In the genomic region with DNA sequence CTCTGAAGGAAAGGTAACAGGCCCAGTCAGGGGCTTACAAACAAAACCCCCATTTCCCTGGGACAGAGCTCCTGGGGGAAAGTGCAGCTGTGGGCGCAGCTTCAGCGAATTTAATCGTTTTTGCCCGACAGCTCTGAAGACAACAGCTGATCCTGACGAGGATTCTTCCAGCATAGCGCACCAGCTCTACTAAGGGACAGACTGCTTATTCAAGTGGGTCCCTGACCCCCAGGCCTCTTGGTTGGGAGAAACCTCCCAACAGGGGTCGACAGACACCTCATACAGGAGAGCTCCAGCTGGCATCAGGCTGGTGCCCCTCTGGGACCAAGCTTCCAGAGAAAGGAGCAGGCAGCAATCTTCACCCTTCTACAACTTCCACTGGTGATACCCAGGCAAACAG, we compare ENCODE assay signal across 36 cellular contexts.
DNase-seq lines count a peak whose midpoint lies in the region; ATAC-seq, FAIRE-seq and TF ChIP-seq lines count a peak whose summit lies in the region.
"Had no signal": no experiment of that assay in that cellular context is flagged by ENCODE, and none has a peak within 500 bp of the region (broad histone marks: within the 10 kb centered on the region; RNA-seq: fewer than 3 reads in every experiment).

No MANE protein-coding gene starts in this region.

- no peak overlapping the region for H3K27ac Mint-ChIP-seq in chondrocyte (ENCODE audit: unreplicated experiment)
- no peak overlapping the region for H3K27ac Mint-ChIP-seq in osteocyte (ENCODE audit: unreplicated experiment)
- H3K27ac Mint-ChIP-seq: B cell; CD14-positive monocyte; CD4-positive, alpha-beta memory T cell; CD4-positive, alpha-beta T cell; CD4-positive, CD25-positive, alpha-beta regulatory T cell; CD8-positive, alpha-beta memory T cell; CD8-positive, alpha-beta T cell had no signal

- H3K27ac ChIP-seq in left ventricle myocardium inferior (replicated peaks) (no peak overlapping the region), kidney (ENCODE audit: low read depth in 2 of 2, low read length in 2 of 2) (no peak overlapping the region), MM.1S (ENCODE audit: low read length) (no peak overlapping the region)
- H3K27ac ChIP-seq in effector memory CD4-positive, alpha-beta T cell (ENCODE audit: insufficient read depth, low read length, poor library complexity, severe bottlenecking) = no peak overlapping the region
- H3K27ac ChIP-seq: 22Rv1; A549; BLaER1; BLaER1 treated with 17β-estradiol and CSF1 and Interleukin-3, amounts not matched to agents 10 nM and 100 nM; C4-2B had no signal

- no peaks in the 10 kb centered on the region for H4K20me1 ChIP-seq in MM.1S (ENCODE audit: insufficient read depth, low read length)
- H4K20me1 ChIP-seq: BLaER1; BLaER1 treated with 17β-estradiol and CSF1 and Interleukin-3, amounts not matched to agents 10 nM and 100 nM had no signal

- no peak overlapping the region for H3K4me3 ChIP-seq in left ventricle myocardium inferior
- no peak overlapping the region for H3K4me3 ChIP-seq in kidney (ENCODE audit: low read length in 2 of 2)
- H3K4me3 ChIP-seq in effector memory CD4-positive, alpha-beta T cell (ENCODE audit: insufficient read depth, low read depth, low read length, poor library complexity, severe bottlenecking) = no peak overlapping the region
- no peak overlapping the region for H3K4me3 ChIP-seq in MM.1S (ENCODE audit: low read length)
- H3K4me3 ChIP-seq: A549; BLaER1; BLaER1 treated with 17β-estradiol and CSF1 and Interleukin-3, amounts not matched to agents 10 nM and 100 nM had no signal

- H3K36me3 ChIP-seq in left ventricle myocardium inferior = no peaks in the 10 kb centered on the region
- no peaks in the 10 kb centered on the region for H3K36me3 ChIP-seq in kidney (ENCODE audit: control insufficient read depth in 1 of 2, insufficient read depth in 2 of 2, low read length in 2 of 2)
- no peaks in the 10 kb centered on the region for H3K36me3 ChIP-seq in effector memory CD4-positive, alpha-beta T cell (ENCODE audit: control insufficient read depth, insufficient read depth, low read length)
- H3K36me3 ChIP-seq in MM.1S (replicated peaks; ENCODE audit: insufficient read depth, low read length) = no peaks in the 10 kb centered on the region
- H3K36me3 ChIP-seq: BE2C; BLaER1; BLaER1 treated with 17β-estradiol and CSF1 and Interleukin-3, amounts not matched to agents 10 nM and 100 nM had no signal

- no peaks in the 10 kb centered on the region for H3K9me2 ChIP-seq in MM.1S (replicated peaks; ENCODE audit: insufficient read depth, low read length)

- no peak overlapping the region for H2AFZ ChIP-seq in MM.1S (ENCODE audit: low read length)

- no peaks in the 10 kb centered on the region for H3K79me2 ChIP-seq in MM.1S (ENCODE audit: low read length)

- H3K9ac ChIP-seq in kidney (ENCODE audit: low read length in 2 of 2) = no peak overlapping the region
- no peak overlapping the region for H3K9ac ChIP-seq in MM.1S (ENCODE audit: low read length)
- H3K9ac ChIP-seq: BLaER1; BLaER1 treated with 17β-estradiol and CSF1 and Interleukin-3, amounts not matched to agents 10 nM and 100 nM had no signal

- DNase-seq in Right ventricle myocardium inferior (ENCODE audit: missing footprints) (peak; percentile 31), left ventricle myocardium inferior (no peak), chondrocyte (ENCODE audit: low spot score) (peak; percentile 52), kidney (peak; percentile 35), osteocyte (ENCODE audit: extremely low spot score, unreplicated experiment) (peak; percentile 60), MM.1S (no peak)
- DNase-seq in effector memory CD4-positive, alpha-beta T cell = no peak
- DNase-seq: 8988T; ACHN; AML-193; BE2C; C1 segment of cervical spinal cord; Caco-2; Calu3; CD4-positive, alpha-beta memory T cell; CD4-positive, alpha-beta T cell; CD4-positive, CD25-positive, alpha-beta regulatory T cell; CD8-positive, alpha-beta memory T cell; COR-L47; DMS 273 treated with DMSO at 0.1 percent for 48 hours; DMS153; DMS53; DMS79; DMS79 treated with DMSO at 0.1 percent for 48 hours; DND-41; EL had no signal

- H3K36me3 Mint-ChIP-seq in chondrocyte (ENCODE audit: low read depth) (no peaks in the 10 kb centered on the region), osteocyte (ENCODE audit: unreplicated experiment) (no peaks in the 10 kb centered on the region)
- H3K36me3 Mint-ChIP-seq: CD14-positive monocyte; CD4-positive, alpha-beta memory T cell; CD4-positive, CD25-positive, alpha-beta regulatory T cell; CD8-positive, alpha-beta memory T cell; CD8-positive, alpha-beta T cell had no signal

- H3K4me3 Mint-ChIP-seq in chondrocyte (ENCODE audit: unreplicated experiment) (no peak overlapping the region), osteocyte (ENCODE audit: unreplicated experiment) (no peak overlapping the region)
- H3K4me3 Mint-ChIP-seq: B cell; CD14-positive monocyte; CD4-positive, alpha-beta memory T cell; CD4-positive, alpha-beta T cell; CD4-positive, CD25-positive, alpha-beta regulatory T cell; CD8-positive, alpha-beta memory T cell; CD8-positive, alpha-beta T cell had no signal

- no peak overlapping the region for H3K4me2 ChIP-seq in MM.1S (ENCODE audit: low read depth, low read length)
- H3K4me2 ChIP-seq: A549; BLaER1; BLaER1 treated with 17β-estradiol and CSF1 and Interleukin-3, amounts not matched to agents 10 nM and 100 nM had no signal

- H3K27me3 Mint-ChIP-seq in chondrocyte (ENCODE audit: low read depth) = no peaks in the 10 kb centered on the region
- no peaks in the 10 kb centered on the region for H3K27me3 Mint-ChIP-seq in osteocyte (ENCODE audit: unreplicated experiment)
- H3K27me3 Mint-ChIP-seq: B cell; CD4-positive, alpha-beta memory T cell; CD4-positive, alpha-beta T cell; CD4-positive, CD25-positive, alpha-beta regulatory T cell; CD8-positive, alpha-beta memory T cell had no signal

- no peak for ATAC-seq in Right ventricle myocardium inferior
- ATAC-seq in HG02623 (IDR thresholded peaks at IDR 0.05; ENCODE audit: unreplicated experiment) = no peak
- ATAC-seq: A549; CD8-positive, alpha-beta T cell had no signal

- no peaks in the 10 kb centered on the region for H3F3A ChIP-seq in MM.1S (ENCODE audit: insufficient read depth, low read length)

- no peak for TF ChIP-seq CTCF in left ventricle myocardium inferior (IDR thresholded peaks at IDR 0.05; ENCODE audit: borderline replicate concordance)
- TF ChIP-seq CTCF in chondrocyte (IDR thresholded peaks at IDR 0.05) = no peak
- TF ChIP-seq CTCF in kidney (IDR thresholded peaks at IDR 0.05; ENCODE audit: borderline replicate concordance, extremely low read depth, insufficient read depth) = no peak
- TF ChIP-seq CTCF in osteocyte (IDR thresholded peaks at IDR 0.05) = no peak
- no peak for TF ChIP-seq CTCF in MM.1S (IDR thresholded peaks at IDR 0.05; ENCODE audit: low read length)

- H3K9me3 ChIP-seq in left ventricle myocardium inferior (replicated peaks) = no peaks in the 10 kb centered on the region
- H3K9me3 ChIP-seq in kidney (ENCODE audit: control insufficient read depth in 1 of 2, low read length in 2 of 2) = no peaks in the 10 kb centered on the region
- H3K9me3 ChIP-seq in effector memory CD4-positive, alpha-beta T cell (ENCODE audit: control insufficient read depth, low read length) = no peaks in the 10 kb centered on the region
- H3K9me3 ChIP-seq in MM.1S (replicated peaks; ENCODE audit: insufficient read depth, low read length) = no peaks in the 10 kb centered on the region
- H3K9me3 ChIP-seq: A549, BE2C, Caco-2 had no signal

- no peaks in the 10 kb centered on the region for H3K27me3 ChIP-seq in left ventricle myocardium inferior (ENCODE audit: low read depth)
- H3K27me3 ChIP-seq in effector memory CD4-positive, alpha-beta T cell (replicated peaks; ENCODE audit: control insufficient read depth, insufficient read depth, low read length, poor library complexity, severe bottlenecking) = no peaks in the 10 kb centered on the region
- no peaks in the 10 kb centered on the region for H3K27me3 ChIP-seq in MM.1S (replicated peaks; ENCODE audit: insufficient read depth, low read length)
- H3K27me3 ChIP-seq: BE2C had no signal

- H3K9me3 Mint-ChIP-seq in chondrocyte (ENCODE audit: low read depth) (peaks cover 32% of the 10 kb centered on the region), osteocyte (ENCODE audit: unreplicated experiment) (peaks cover 32% of the 10 kb centered on the region)

- H3K4me1 Mint-ChIP-seq in chondrocyte (ENCODE audit: low read depth) (no peaks in the 10 kb centered on the region), osteocyte (ENCODE audit: unreplicated experiment) (no peaks in the 10 kb centered on the region)
- H3K4me1 Mint-ChIP-seq: B cell; CD14-positive monocyte; CD4-positive, alpha-beta memory T cell; CD4-positive, CD25-positive, alpha-beta regulatory T cell; CD8-positive, alpha-beta memory T cell had no signal

- no peaks in the 10 kb centered on the region for H3K4me1 ChIP-seq in left ventricle myocardium inferior
- no peaks in the 10 kb centered on the region for H3K4me1 ChIP-seq in kidney (ENCODE audit: control insufficient read depth in 1 of 2, insufficient read depth in 1 of 2, low read depth in 1 of 2, low read length in 2 of 2)
- no peaks in the 10 kb centered on the region for H3K4me1 ChIP-seq in effector memory CD4-positive, alpha-beta T cell (ENCODE audit: control insufficient read depth, insufficient read depth, low read length, poor library complexity, severe bottlenecking)
- H3K4me1 ChIP-seq in MM.1S (ENCODE audit: low read length) = no peaks in the 10 kb centered on the region
- H3K4me1 ChIP-seq: A549; BE2C; BLaER1; BLaER1 treated with 17β-estradiol and CSF1 and Interleukin-3, amounts not matched to agents 10 nM and 100 nM; Caco-2 had no signal

- no peak for FAIRE-seq in kidney (lab: Jason Lieb, UNC)
- FAIRE-seq: A204.1 had no signal

- intact Hi-C loops in Right ventricle myocardium inferior (cut with DNase I) = no loop called here
- intact Hi-C loops in left ventricle myocardium inferior (cut with micrococcal nuclease) = no loop called here
- intact Hi-C loops in kidney (cut with DNase I) = no loop called here

Comparison
In these comparisons a context has a peak if more than half of its experiments do, and no peak if none do; other contexts are left out.
1. DNase-seq: peak in Right ventricle myocardium inferior (single experiment), chondrocyte (single experiment), kidney (single experiment) and osteocyte (single experiment); none in left ventricle myocardium inferior (single experiment), effector memory CD4-positive, alpha-beta T cell (0 of 3) and MM.1S (single experiment).